Comparison of ENCODE assay signal across 7 cellular contexts in genomic region chr17:44527102-44527501, GRCh38. TPM values are rescaled to one million over a fixed set of nuclear protein-coding genes. Genes with fewer than 3 reads are reported as not detected.
"Had no signal": no experiment of that assay in that cellular context is flagged by ENCODE, and none has a peak within 500 bp of the region (broad histone marks: within the 10 kb centered on the region; RNA-seq: fewer than 3 reads in every experiment).

No MANE protein-coding gene starts in this region.

- H3K36me3 ChIP-seq: HAP-1 had no signal

- DNase-seq: H7, KG1 had no signal

- H3K4me3 ChIP-seq: GM23338, HAP-1 had no signal

- H3K4me1 ChIP-seq: HAP-1 had no signal

- H3K4me2 ChIP-seq: GM23338 had no signal

- FAIRE-seq: HepG2 had no signal

- H2AFZ ChIP-seq: GM23338 had no signal

- ATAC-seq: GM23338, HCT116, HepG2 had no signal

RNA-seq across cellular contexts. Expression of gene FZD2, which starts 30.2 kb away (rescaled TPM):
- polyA plus RNA-seq: IgD-negative memory B cell had no signal
